In genomic region chr2:136023416-136023815, GRCh38 we compare ENCODE assay signal across 20 cellular contexts. TPM values are rescaled to one million over a fixed set of nuclear protein-coding genes. Genes with fewer than 3 reads are reported as not detected.
DNase-seq lines count a peak whose midpoint lies in the region; ATAC-seq, FAIRE-seq and TF ChIP-seq lines count a peak whose summit lies in the region.
"Had no signal": no experiment of that assay in that cellular context is flagged by ENCODE, and none has a peak within 500 bp of the region (broad histone marks: within the 10 kb centered on the region; RNA-seq: fewer than 3 reads in every experiment).

No MANE protein-coding gene starts in this region.

- no peaks in the 10 kb centered on the region for H3K9me3 Mint-ChIP-seq in endodermal cell
- H3K9me3 Mint-ChIP-seq: CD8-positive, alpha-beta memory T cell; T-cell had no signal

- peak overlapping the region; percentile 49 for H3K4me2 ChIP-seq in HepG2 (ENCODE audit: low read depth, low read length)

- DNase-seq in HepG2 (ENCODE audit: low spot score) (peak; percentile 85), right lobe of liver (no peak), MV-4-11 (lab: John Stamatoyannopoulos, UW) (peak; percentile 41), endodermal cell (no peak), dedifferentiated amniotic fluid mesenchymal stem cell (ENCODE audit: extremely low spot score) (no peak), medulla oblongata (ENCODE audit: extremely low spot score) (no peak)
- DNase-seq: CD8-positive, alpha-beta memory T cell; DMS79 treated with DMSO at 0.1 percent for 48 hours; H7; NCI-H1048; NCI-H1436 treated with DMSO at 0.1 percent for 48 hours; NCI-H2029; NCI-H2171; Right ventricle myocardium superior; T-cell had no signal

- BruUV-seq in HepG2 (replicated peaks; lab: Mats Ljungman, UMichigan), result no TSS peak

- H3K27ac Mint-ChIP-seq in endodermal cell, result no peak overlapping the region
- H3K27ac Mint-ChIP-seq: T-cell had no signal

- TF ChIP-seq POLR2A in HepG2 (IDR thresholded peaks at IDR 0.05; ENCODE audit: insufficient read depth in 1 of 2, low read depth in 2 of 2, low read length in 2 of 2), result no peak
- TF ChIP-seq POLR2A in right lobe of liver (IDR thresholded peaks at IDR 0.05), result no peak

- TF ChIP-seq CTCF in HepG2 (CRISPR knock-in tag; IDR thresholded peaks at IDR 0.05), result no peak
- TF ChIP-seq CTCF in right lobe of liver (IDR thresholded peaks at IDR 0.05), result no peak
- TF ChIP-seq CTCF in endodermal cell (conservative IDR thresholded peaks at IDR 0.05), result no peak

- H3K27me3 Mint-ChIP-seq in endodermal cell (ENCODE audit: insufficient read depth), result peaks cover 4% of the 10 kb centered on the region
- H3K27me3 Mint-ChIP-seq: T-cell had no signal

- H3K4me3 ChIP-seq in HepG2 (replicated peaks in 1 of 3; ENCODE audit: insufficient read depth in 1 of 3, low read depth in 2 of 3, low read length in 3 of 3), result no peak overlapping the region
- no peak overlapping the region for H3K4me3 ChIP-seq in right lobe of liver
- H3K4me3 ChIP-seq in endodermal cell (ENCODE audit: low read length), result no peak overlapping the region
- H3K4me3 ChIP-seq: K562, SK-N-MC had no signal

- no peaks in the 10 kb centered on the region for H3K36me3 Mint-ChIP-seq in endodermal cell (ENCODE audit: low read depth)
- H3K36me3 Mint-ChIP-seq: CD8-positive, alpha-beta memory T cell; T-cell had no signal

- peak overlapping the region; percentile 28 for H3K27ac ChIP-seq in HepG2 (ENCODE audit: extremely low read length, insufficient read depth, low read length)
- no peak overlapping the region for H3K27ac ChIP-seq in right lobe of liver
- H3K27ac ChIP-seq in endodermal cell (ENCODE audit: low read depth, low read length), result peak overlapping the region; percentile 100
- H3K27ac ChIP-seq: SK-N-MC had no signal

- no peaks in the 10 kb centered on the region for H3K9me3 ChIP-seq in HepG2 (ENCODE audit: low read length)
- no peaks in the 10 kb centered on the region for H3K9me3 ChIP-seq in right lobe of liver
- no peaks in the 10 kb centered on the region for H3K9me3 ChIP-seq in endodermal cell (ENCODE audit: control insufficient read depth, low read length)

- peaks cover 34% of the 10 kb centered on the region for H3K4me1 ChIP-seq in HepG2 (ENCODE audit: insufficient read depth, low read length)
- no peaks in the 10 kb centered on the region for H3K4me1 ChIP-seq in right lobe of liver
- H3K4me1 ChIP-seq in endodermal cell (ENCODE audit: control insufficient read depth, insufficient read depth, low read length), result peaks cover 4% of the 10 kb centered on the region

- TF ChIP-seq EP300 in HepG2 (IDR thresholded peaks at IDR 0.05; ENCODE audit: low read depth in 2 of 2, low read length in 2 of 2) (peak in 1 of 2 experiments; percentile 67; a peak in 1 of 4 replicates), HepG2 (CRISPR knock-in tag; IDR thresholded peaks at IDR 0.05; ENCODE audit: borderline replicate concordance) (no peak; the same call in 1 of the 2 replicates)

- no peak overlapping the region for H3K9ac ChIP-seq in HepG2 (ENCODE audit: insufficient read depth, low read depth, low read length)
- no peak overlapping the region for H3K9ac ChIP-seq in endodermal cell (ENCODE audit: extremely low read depth, low read length, poor library complexity, severe bottlenecking)

- peak; percentile 94 for ATAC-seq in HepG2
- no peak for ATAC-seq in right lobe of liver
- ATAC-seq in HG03520 (IDR thresholded peaks at IDR 0.05; ENCODE audit: unreplicated experiment), result no peak
- no peak for ATAC-seq in GM19035 (IDR thresholded peaks at IDR 0.05; ENCODE audit: unreplicated experiment)
- ATAC-seq: K562, T-cell had no signal

- POLR2A ChIA-PET in HepG2 (lab: Yijun Ruan, JAX), result interaction anchor here (2.2 kb wide), 1 partner anchor 38 kb away, joined by 7 read pairs; the partner anchor contains the start of gene DARS1

- 0% methylated on average over 2 of the region's 2 CpGs for WGBS in HepG2 (ENCODE audit: low lambda C conversion rate)
- WGBS in right lobe of liver (ENCODE audit: insufficient coverage, low coverage, low lambda C conversion rate, missing lambda C conversion rate), result 33% methylated on average over 1 of the region's 2 CpGs
- 72 to 87% methylated on average over 2 of the region's 2 CpGs for WGBS in endodermal cell (ENCODE audit: insufficient coverage in 1 of 2, insufficient read length in 1 of 2), 2 experiments

- peaks cover 23% of the 10 kb centered on the region for H3K4me1 Mint-ChIP-seq in endodermal cell

- FAIRE-seq in HepG2 (lab: Jason Lieb, UNC), result peak; percentile 87
- FAIRE-seq: D721Med, K562 had no signal

- H3K27me3 ChIP-seq in HepG2 (ENCODE audit: control insufficient read depth in 1 of 2, insufficient read depth in 2 of 2, low read length in 2 of 2) (no peaks in the 10 kb centered on the region; a peak in 1 of 5 replicates), right lobe of liver (no peaks in the 10 kb centered on the region), endodermal cell (ENCODE audit: control insufficient read depth, insufficient read depth, low read length, poor library complexity, severe bottlenecking) (no peaks in the 10 kb centered on the region)

- H3K36me3 ChIP-seq in HepG2 (replicated peaks in 1 of 2; ENCODE audit: control insufficient read depth in 1 of 2, insufficient read depth in 2 of 2, low read length in 2 of 2) (no peaks in the 10 kb centered on the region), right lobe of liver (no peaks in the 10 kb centered on the region), endodermal cell (ENCODE audit: control insufficient read depth, insufficient read depth, low read length) (no peaks in the 10 kb centered on the region)

- no peak overlapping the region for H2AFZ ChIP-seq in HepG2 (ENCODE audit: low read length)

- CTCF ChIA-PET in HepG2 (lab: Yijun Ruan, JAX; ENCODE audit: low intra/inter-chr PET ratio, low total read pairs), result no interaction called here

- TF ChIP-seq RAD21 in HepG2 (CRISPR knock-in tag; IDR thresholded peaks at IDR 0.05), result no peak

- H3K79me2 ChIP-seq in HepG2 (ENCODE audit: insufficient read depth, low read length), result no peaks in the 10 kb centered on the region

- no peaks in the 10 kb centered on the region for H4K20me1 ChIP-seq in HepG2 (ENCODE audit: insufficient read depth, low read length)

- H3K4me3 Mint-ChIP-seq in endodermal cell, result no peak overlapping the region
- H3K4me3 Mint-ChIP-seq: CD8-positive, alpha-beta memory T cell; T-cell had no signal

- intact Hi-C loops in HepG2 (cut with micrococcal nuclease; ENCODE audit: unreplicated experiment), result no loop called here
- intact Hi-C loops in right lobe of liver (cut with DNase I), result no loop called here

- in situ Hi-C loops in HepG2 (cut with HindIII; ENCODE audit: extremely low pct_ligation_motif_present, low pct_unique_long_range_greater_than_20kb), result no loop called here

TF ChIP-seq in HepG2, 621 proteins besides CTCF, POLR2A, EP300 and RAD21 (continues in another document):
- TF ChIP-seq MBNL3 (CRISPR knock-in tag; conservative IDR thresholded peaks at IDR 0.05), result no peak

RNA-seq across cellular contexts. Expression of gene DARS1, which starts 38.0 kb away (rescaled TPM):
- total RNA-seq in HepG2 (2016; rRNA removed; fragmentation: Illumina TruSeq; extraction: Trizol) (149 and 246 TPM in 2 replicates), right lobe of liver (10 to 100 TPM; 19.9 to 49.1 (median 34.8) TPM), endodermal cell (10 to 100 TPM; 70.5 to 75.9 TPM)
- 19.9 and 25.4 TPM in 2 replicates for total RNA-seq in HepG2 (2016; cell fraction: cytosol; rRNA removed; fragmentation: Illumina TruSeq; extraction: Trizol; ENCODE audit: low read depth)
- 151 and 220 TPM in 2 replicates for total RNA-seq in HepG2 (2016; cell fraction: insoluble cytoplasmic fraction; rRNA removed; fragmentation: Illumina TruSeq; extraction: Trizol)
- total RNA-seq in HepG2 (2016; cell fraction: membrane; rRNA removed; fragmentation: Illumina TruSeq; extraction: Trizol), result 49.5 and 53.8 TPM in 2 replicates
- 83.7 and 87.9 TPM in 2 replicates for total RNA-seq in HepG2 (2016; cell fraction: nucleus; rRNA removed; fragmentation: Illumina TruSeq; extraction: Trizol)
- 149 and 230 TPM in 2 replicates for polyA plus RNA-seq in HepG2 (2011; rRNA removed)
- 82.7 and 108 TPM in 2 replicates for polyA plus RNA-seq in HepG2 (2011; cell fraction: cytosol; rRNA removed)
- 47.0 and 56.6 TPM in 2 replicates for polyA plus RNA-seq in HepG2 (2011; cell fraction: nucleus; rRNA removed)
- 118 and 170 TPM in 2 replicates for polyA plus RNA-seq in HepG2 (2012)
- polyA plus RNA-seq in HepG2 (2016; cell fraction: cytosol; fragmentation: Illumina TruSeq; extraction: Trizol; ENCODE audit: low read depth), result 10.3 and 11.0 TPM in 2 replicates
- 177 and 181 TPM in 2 replicates for polyA plus RNA-seq in HepG2 (2016; cell fraction: insoluble cytoplasmic fraction; fragmentation: Illumina TruSeq; extraction: Trizol; ENCODE audit: low read depth)
- 29.5 and 30.4 TPM in 2 replicates for polyA plus RNA-seq in HepG2 (2016; cell fraction: membrane; fragmentation: Illumina TruSeq; extraction: Trizol; ENCODE audit: low read depth)
- polyA plus RNA-seq in HepG2 (2016; cell fraction: nucleus; fragmentation: Illumina TruSeq; extraction: Trizol; ENCODE audit: insufficient read depth, low read depth), result 88.4 and 95.0 TPM in 2 replicates
- 23.5 and 77.2 TPM in 2 replicates for polyA minus RNA-seq in HepG2 (2011; rRNA and poly(A)+ RNA removed; ENCODE audit: low replicate concordance)
- 99.1 and 111 TPM in 2 replicates for polyA minus RNA-seq in HepG2 (2011; cell fraction: cytosol; rRNA and poly(A)+ RNA removed)
- 151 and 153 TPM in 2 replicates for polyA minus RNA-seq in HepG2 (2011; cell fraction: nucleus; rRNA and poly(A)+ RNA removed)
- polyA plus RNA-seq in endodermal cell (2013, experiment 1 of 2), result 107 TPM
- polyA plus RNA-seq in endodermal cell (2013, experiment 2 of 2), result 103 TPM

Comparison
In these comparisons a context has a peak if more than half of its experiments do, and no peak if none do; other contexts are left out.
1. DNase-seq: peak in HepG2 (single experiment) and MV-4-11 (single experiment); none in right lobe of liver (0 of 3), endodermal cell (single experiment), dedifferentiated amniotic fluid mesenchymal stem cell (single experiment) and medulla oblongata (single experiment).
2. H3K27ac ChIP-seq: peak in HepG2 (single experiment) and endodermal cell (single experiment); none in right lobe of liver (0 of 3).